8 cellular contexts compared by ENCODE assay signal in genomic region chr1:37890378-37891014, GRCh38. TPM values are rescaled to one million over a fixed set of nuclear protein-coding genes. Genes with fewer than 3 reads are reported as not detected.
A peak's percentile ranks its signal among the peaks of the same experiment; 100 is the strongest.
DNase-seq lines count a peak whose midpoint lies in the region; ATAC-seq and TF ChIP-seq lines count a peak whose summit lies in the region.

No MANE protein-coding gene starts in this region.

- H3K9ac ChIP-seq in adipocyte (ENCODE audit: low read length), result peak overlapping the region; percentile 42

- H3K4me3 ChIP-seq in A673 (ENCODE audit: low read depth, low read length, poor library complexity, severe bottlenecking) (no peak overlapping the region), GM12875 (ENCODE audit: low read depth, low read length) (no peak overlapping the region), adipocyte (ENCODE audit: low read length) (no peak overlapping the region), upper lobe of right lung (no peak overlapping the region)

- no TSS peak for BruUV-seq in A673 (replicated peaks; lab: Mats Ljungman, UMichigan)

- intact Hi-C loops in A673 (cut with micrococcal nuclease; ENCODE audit: unreplicated experiment), result loop anchor here (1.0 kb wide), 1 partner anchor 85 kb away; no protein-coding TSS in a partner anchor
- intact Hi-C loops in upper lobe of right lung (cut with DNase I), result no loop called here

- H3K9me3 ChIP-seq in A673 (ENCODE audit: low read depth, low read length, poor library complexity, severe bottlenecking) (no peaks in the 10 kb centered on the region), adipocyte (ENCODE audit: control insufficient read depth, low read length) (peaks cover 4% of the 10 kb centered on the region), upper lobe of right lung (no peaks in the 10 kb centered on the region)

- H3K27me3 ChIP-seq in A673 (replicated peaks; ENCODE audit: insufficient read depth, low read depth, low read length, poor library complexity) (no peaks in the 10 kb centered on the region), adipocyte (replicated peaks; ENCODE audit: control insufficient read depth, insufficient read depth, low read length) (no peaks in the 10 kb centered on the region), upper lobe of right lung (no peaks in the 10 kb centered on the region)

- H3K4me1 ChIP-seq in A673 (ENCODE audit: insufficient read depth, low read length, poor library complexity, severe bottlenecking) (no peaks in the 10 kb centered on the region), adipocyte (ENCODE audit: control insufficient read depth, insufficient read depth, low read length) (peaks cover 12% of the 10 kb centered on the region), upper lobe of right lung (peaks cover 4% of the 10 kb centered on the region)

- POLR2A ChIA-PET in A673 (lab: Charles Lee; ENCODE audit: low non-redundant PET), result no interaction called here

- H3K27ac ChIP-seq in A673 (ENCODE audit: low read depth, low read length, poor library complexity, severe bottlenecking) (no peak overlapping the region), upper lobe of right lung (no peak overlapping the region)

- peaks cover 18% of the 10 kb centered on the region for H3K36me3 ChIP-seq in A673 (ENCODE audit: insufficient read depth, low read length, poor library complexity, severe bottlenecking)
- peaks cover 68% of the 10 kb centered on the region for H3K36me3 ChIP-seq in adipocyte (ENCODE audit: control insufficient read depth, insufficient read depth, low read length, severe bottlenecking)
- H3K36me3 ChIP-seq in upper lobe of right lung, result peaks cover 63% of the 10 kb centered on the region

- CTCF ChIA-PET in A673 (lab: Charles Lee), result no interaction called here

- TF ChIP-seq CTCF in A673 (conservative IDR thresholded peaks at IDR 0.05; ENCODE audit: low read depth, low read length) (peak; percentile 62), GM12875 (IDR thresholded peaks at IDR 0.05; ENCODE audit: borderline replicate concordance, insufficient read depth, low read depth, low read length) (peak; percentile 28; the same call in 1 of the 2 replicates), upper lobe of right lung (IDR thresholded peaks at IDR 0.05) (peak; percentile 59)

- peak; percentile 81 for ATAC-seq in upper lobe of right lung
- no peak for ATAC-seq in GM21367 (IDR thresholded peaks at IDR 0.05; ENCODE audit: unreplicated experiment)

- DNase-seq in A673 (ENCODE audit: low spot score), result peak; percentile 54
- DNase-seq in NCI-H2107 (lab: John Stamatoyannopoulos, UW), result peak; percentile 18
- peak; percentile 49 for DNase-seq in adipocyte (ENCODE audit: low read depth)
- peak; percentile 46 for DNase-seq in inferior parietal cortex (ENCODE audit: extremely low spot score)
- DNase-seq in upper lobe of right lung, result no peak
- no peak for DNase-seq in mucosa of gallbladder (ENCODE audit: low spot score)

RNA-seq across cellular contexts. Expression of gene MTF1, which starts 31.1 kb away (rescaled TPM):
- total RNA-seq in A673 (2021) (18.9 and 19.8 TPM in 2 replicates), upper lobe of right lung (26.3 TPM), mucosa of gallbladder (18.6 TPM)

RNA-seq across cellular contexts. Expression of gene INPP5B, which starts 56.4 kb away (rescaled TPM):
- total RNA-seq in A673 (2021) (15.6 and 23.9 TPM in 2 replicates), upper lobe of right lung (44.8 TPM), mucosa of gallbladder (25.8 TPM)

Comparison
In these comparisons a context has a peak if more than half of its experiments do, and no peak if none do; other contexts are left out.
1. DNase-seq: peak in A673 (single experiment), NCI-H2107 (single experiment), adipocyte (single experiment) and inferior parietal cortex (single experiment); none in upper lobe of right lung (single experiment) and mucosa of gallbladder (single experiment).
2. Peak in every context shown above with its lines, with median percentiles within 50 percentile points of each other: CTCF ChIP-seq.